Comparison of ENCODE assay signal across 8 cellular contexts in genomic region chr22:21981874-21982273, GRCh38. TPM values are rescaled to one million over a fixed set of nuclear protein-coding genes. Genes with fewer than 3 reads are reported as not detected.
DNase-seq lines count a peak whose midpoint lies in the region; ATAC-seq and TF ChIP-seq lines count a peak whose summit lies in the region.

No MANE protein-coding gene starts in this region.

- H3K4me3 Mint-ChIP-seq in activated CD8-positive, alpha-beta T cell treated with anti-CD3 and anti-CD28 coated beads for 36 hours: peak overlapping the region; percentile 88

- H3K9me3 Mint-ChIP-seq in activated CD8-positive, alpha-beta T cell treated with anti-CD3 and anti-CD28 coated beads for 36 hours: no peaks in the 10 kb centered on the region

- H3K79me2 ChIP-seq in HCT116 (ENCODE audit: insufficient read depth, low read length): peaks cover 37% of the 10 kb centered on the region

- peak overlapping the region; percentile 70 for H3K27ac ChIP-seq in HCT116 (ENCODE audit: low read depth, low read length)
- H3K27ac ChIP-seq in skeletal muscle tissue (ENCODE audit: low read depth, low read length): peak overlapping the region; percentile 74

- H3K4me1 Mint-ChIP-seq in activated CD8-positive, alpha-beta T cell treated with anti-CD3 and anti-CD28 coated beads for 36 hours (ENCODE audit: low read depth): peaks cover 35% of the 10 kb centered on the region

- H3K36me3 Mint-ChIP-seq in activated CD8-positive, alpha-beta T cell treated with anti-CD3 and anti-CD28 coated beads for 36 hours (ENCODE audit: low read depth): peaks cover 2% of the 10 kb centered on the region

- H3K9ac ChIP-seq in HCT116 (ENCODE audit: low read length) (peak overlapping the region; percentile 87), iPS-15b (ENCODE audit: low read depth, low read length) (peak overlapping the region; percentile 89), skeletal muscle tissue (ENCODE audit: low read depth in 1 of 3, low read length in 3 of 3) (peak overlapping the region; percentile 94 to 98 (median 98))

- H3K4me1 ChIP-seq in HCT116 (ENCODE audit: control insufficient read depth in 1 of 2, insufficient read depth in 2 of 2, low read length in 2 of 2): peaks cover 6 to 10% of the 10 kb centered on the region in 2 experiments; a peak in 3 of 4 replicates
- peaks cover 2% of the 10 kb centered on the region for H3K4me1 ChIP-seq in iPS-15b (ENCODE audit: control insufficient read depth, insufficient read depth, low read length)
- peaks cover 9 to 19% (median 10%) of the 10 kb centered on the region in 3 donors for H3K4me1 ChIP-seq in skeletal muscle tissue (ENCODE audit: control insufficient read depth in 3 of 3, insufficient read depth in 3 of 3, low read length in 3 of 3)

- RAD21 ChIA-PET in HCT116 (lab: Charles Lee; ENCODE audit: low non-redundant PET in 1 of 2, low total read pairs in 2 of 2, uncharacterized antibody in 2 of 2, unreplicated experiment in 2 of 2): no interaction called here

- H3K9me3 ChIP-seq in HCT116 (ENCODE audit: control insufficient read depth in 1 of 2, insufficient read depth in 1 of 2, low read depth in 1 of 2, low read length in 2 of 2) (no peaks in the 10 kb centered on the region), iPS-15b (ENCODE audit: control insufficient read depth, insufficient read depth, low read length) (no peaks in the 10 kb centered on the region), skeletal muscle tissue (ENCODE audit: control insufficient read depth in 3 of 3, low read length in 3 of 3) (no peaks in the 10 kb centered on the region)

- H4K20me1 ChIP-seq in HCT116 (ENCODE audit: insufficient read depth): no peaks in the 10 kb centered on the region

- no peak for TF ChIP-seq POLR2A in HCT116 (IDR thresholded peaks at IDR 0.05; ENCODE audit: borderline replicate concordance, extremely low read depth, insufficient read depth, insufficient read length)

- intact Hi-C loops in HCT116 (cut with micrococcal nuclease): no loop called here
- intact Hi-C loops in activated CD8-positive, alpha-beta T cell treated with anti-CD3 and anti-CD28 coated beads for 36 hours (cut with micrococcal nuclease): no loop called here

- no peaks in the 10 kb centered on the region for H3K9me2 ChIP-seq in HCT116 (ENCODE audit: insufficient read depth)

- DNase-seq in HCT116 (ENCODE audit: low read depth, low spot score) (no peak), HK-2 (ENCODE audit: unreplicated experiment) (no peak)
- DNase-seq in activated CD8-positive, alpha-beta T cell treated with anti-CD3 and anti-CD28 coated beads for 36 hours: no peak
- no peak for DNase-seq in stimulated activated naive CD4-positive, alpha-beta T cell treated with Interleukin-2 at 50 U/mL for 16 hours (lab: John Stamatoyannopoulos, UW)

- no peaks in the 10 kb centered on the region for H3K27me3 Mint-ChIP-seq in activated CD8-positive, alpha-beta T cell treated with anti-CD3 and anti-CD28 coated beads for 36 hours

- no peak for TF ChIP-seq CTCF in HCT116 (IDR thresholded peaks at IDR 0.05 in 2 of 3, conservative IDR thresholded peaks at IDR 0.05 in 1 of 3; ENCODE audit: borderline replicate concordance in 1 of 3, insufficient read depth in 1 of 3, low read depth in 2 of 3, low read length in 2 of 3)
- TF ChIP-seq CTCF in activated CD8-positive, alpha-beta T cell treated with anti-CD3 and anti-CD28 coated beads for 36 hours (IDR thresholded peaks at IDR 0.05): no peak

- ATAC-seq in HCT116 (no peak), HG02678 (IDR thresholded peaks at IDR 0.05; ENCODE audit: unreplicated experiment) (no peak), HG03442 (IDR thresholded peaks at IDR 0.05; ENCODE audit: unreplicated experiment) (no peak)
- ATAC-seq in activated CD8-positive, alpha-beta T cell treated with anti-CD3 and anti-CD28 coated beads for 36 hours: no peak

- H3K27ac Mint-ChIP-seq in activated CD8-positive, alpha-beta T cell treated with anti-CD3 and anti-CD28 coated beads for 36 hours: peak overlapping the region; percentile 83

- no peak overlapping the region for H2AFZ ChIP-seq in HCT116 (ENCODE audit: low read depth, low read length, poor library complexity, severe bottlenecking)

- CTCF ChIA-PET in HCT116 (lab: Charles Lee): interaction anchor here (0.9 to 2.7 kb wide), 3 partner anchors 9 to 43 kb away, joined by 3 to 17 read pairs (median 5); partner anchors contain the start of gene PPM1F
- CTCF ChIA-PET in activated CD8-positive, alpha-beta T cell treated with anti-CD3 and anti-CD28 coated beads for 36 hours (lab: Charles Lee): interaction anchor here (1.0 to 2.7 kb wide), 4 partner anchors 10 to 29 kb away, joined by 4 to 27 read pairs (median 9); partner anchors contain the start of gene PPM1F

- BruUV-seq in HCT116 (replicated peaks; lab: Mats Ljungman, UMichigan): no TSS peak

- H3K36me3 ChIP-seq in HCT116 (ENCODE audit: control insufficient read depth in 1 of 2, insufficient read depth in 2 of 2, low read length in 2 of 2): no peaks in the 10 kb centered on the region
- H3K36me3 ChIP-seq in iPS-15b (ENCODE audit: control insufficient read depth, insufficient read depth, low read length): peaks cover 6% of the 10 kb centered on the region
- H3K36me3 ChIP-seq in skeletal muscle tissue (ENCODE audit: control insufficient read depth in 3 of 3, insufficient read depth in 3 of 3, low read length in 3 of 3): peaks cover 2 to 11% (median 6%) of the 10 kb centered on the region in 3 donors

- TF ChIP-seq RAD21 in HCT116 (IDR thresholded peaks at IDR 0.05; ENCODE audit: low read depth): no peak

- H3K4me3 ChIP-seq in HCT116 (replicated peaks in 1 of 2; ENCODE audit: low read depth in 1 of 2, low read length in 2 of 2): peak overlapping the region; percentile 93 to 99
- H3K4me3 ChIP-seq in iPS-15b (ENCODE audit: low read depth, low read length): peak overlapping the region; percentile 90
- peak overlapping the region; percentile 95 to 96 (median 95) for H3K4me3 ChIP-seq in skeletal muscle tissue (ENCODE audit: low read length in 3 of 3)

- H3K4me2 ChIP-seq in HCT116 (ENCODE audit: low read length): peak overlapping the region; percentile 85

- H3K27me3 ChIP-seq in HCT116 (ENCODE audit: insufficient read depth, low read length) (no peaks in the 10 kb centered on the region), iPS-15b (ENCODE audit: control insufficient read depth, insufficient read depth, low read length) (peaks cover 15% of the 10 kb centered on the region), skeletal muscle tissue (ENCODE audit: control insufficient read depth in 3 of 3, insufficient read depth in 3 of 3, low read length in 3 of 3) (no peaks in the 10 kb centered on the region)

- POLR2A ChIA-PET in HCT116 (lab: Charles Lee): interaction anchor here (1.1 kb wide), 1 partner anchor 11 kb away, joined by 3 read pairs; no protein-coding TSS in a partner anchor
- POLR2A ChIA-PET in activated CD8-positive, alpha-beta T cell treated with anti-CD3 and anti-CD28 coated beads for 36 hours (lab: Charles Lee): interaction anchor here (0.7 to 2.7 kb wide), 4 partner anchors 10 to 115 kb away, joined by 3 to 14 read pairs (median 4); no protein-coding TSS in a partner anchor

TF ChIP-seq in HCT116, 20 proteins besides CTCF, POLR2A, EP300 and RAD21:
- no peak for TF ChIP-seq ATF3 (IDR thresholded peaks at IDR 0.05)
- TF ChIP-seq EZH2phosphoT487 (IDR thresholded peaks at IDR 0.05; ENCODE audit: borderline replicate concordance): no peak
- no peak for TF ChIP-seq POLR2AphosphoS5 (IDR thresholded peaks at IDR 0.05; ENCODE audit: low read depth, low read length)

RNA-seq across cellular contexts. Expression of gene TOP3B, which starts 0.7 kb away (rescaled TPM):
- 50.1 TPM for total RNA-seq in HCT116 (2021; ENCODE audit: unreplicated experiment)
- polyA plus RNA-seq in HCT116 (2012): 33.1 and 36.8 TPM in 2 replicates
- 10 to 100 TPM; 33.6 to 34.0 TPM for total RNA-seq in activated CD8-positive, alpha-beta T cell treated with anti-CD3 and anti-CD28 coated beads for 36 hours
- 14.1 TPM for total RNA-seq in skeletal muscle tissue

RNA-seq across cellular contexts. Expression of gene PPM1F, which starts 29.2 kb away (rescaled TPM):
- total RNA-seq in HCT116 (2021; ENCODE audit: unreplicated experiment) (27.3 TPM), skeletal muscle tissue (38.6 TPM)
- polyA plus RNA-seq in HCT116 (2012): 12.7 and 13.1 TPM in 2 replicates
- 10 to 100 TPM; 18.2 to 18.8 TPM for total RNA-seq in activated CD8-positive, alpha-beta T cell treated with anti-CD3 and anti-CD28 coated beads for 36 hours
